In genomic region chr14:105343194-105343593, GRCh38 we compare ENCODE assay signal across 27 cellular contexts. TPM values are rescaled to one million over a fixed set of nuclear protein-coding genes. Genes with fewer than 3 reads are reported as not detected.
A peak's percentile ranks its signal among the peaks of the same experiment; 100 is the strongest.
DNase-seq lines count a peak whose midpoint lies in the region; ATAC-seq, FAIRE-seq and TF ChIP-seq lines count a peak whose summit lies in the region.
"Had no signal": no experiment of that assay in that cellular context is flagged by ENCODE, and none has a peak within 500 bp of the region (broad histone marks: within the 10 kb centered on the region; RNA-seq: fewer than 3 reads in every experiment).

No MANE protein-coding gene starts in this region.

- POLR2A ChIA-PET in IMR-90 (lab: Charles Lee; ENCODE audit: unreplicated experiment): no interaction called here
- POLR2A ChIA-PET in H1 (lab: Charles Lee; ENCODE audit: partially characterized antibody): interaction anchor here (1.8 kb wide), 1 partner anchor 12 kb away, joined by 4 read pairs; no protein-coding TSS in a partner anchor

- no peaks in the 10 kb centered on the region for H3K27me3 ChIP-seq in IMR-90 (ENCODE audit: control insufficient read depth, insufficient read depth, low read length)
- no peaks in the 10 kb centered on the region for H3K27me3 ChIP-seq in H1 (replicated peaks in 1 of 4; ENCODE audit: control insufficient read depth in 3 of 4, extremely low read depth in 1 of 4, insufficient read depth in 3 of 4, low read length in 3 of 4)
- H3K27me3 ChIP-seq: gastroesophageal sphincter, right lobe of liver, uterus had no signal

- H4K5ac ChIP-seq in IMR-90 (ENCODE audit: low read depth, low read length) (no peak overlapping the region), H1 (ENCODE audit: insufficient read length, low read depth, low read length) (no peak overlapping the region)

- no peaks in the 10 kb centered on the region; the same call in 1 of the 2 replicates for H3K9me1 ChIP-seq in IMR-90 (ENCODE audit: insufficient read depth, low read length)

- H2AK9ac ChIP-seq in IMR-90 (replicated peaks; ENCODE audit: low read depth, low read length, poor library complexity): peak overlapping the region; percentile 63

- in situ Hi-C loops in IMR-90 (cut with MboI; ENCODE audit: low sequenced_read_pairs): no loop called here

- H2BK15ac ChIP-seq in IMR-90 (ENCODE audit: low read depth, low read length) (no peak overlapping the region), H1 (ENCODE audit: low read length) (no peak overlapping the region)

- H3K14ac ChIP-seq in IMR-90 (replicated peaks; ENCODE audit: low read depth, low read length) (peak overlapping the region; percentile 59; the same call in 1 of the 2 replicates), H1 (ENCODE audit: insufficient read length) (no peak overlapping the region)

- TF ChIP-seq POLR2A in IMR-90 (IDR thresholded peaks at IDR 0.05; ENCODE audit: low read depth, low read length) (no peak), H1 (IDR thresholded peaks at IDR 0.05; ENCODE audit: control extremely low read depth in 1 of 2, low read depth in 2 of 2, low read length in 2 of 2) (no peak)

- H4K8ac ChIP-seq in IMR-90 (ENCODE audit: low read depth in 2 of 2, low read length in 2 of 2) (no peak overlapping the region), H1 (ENCODE audit: extremely low read depth, insufficient read depth, low read length) (no peak overlapping the region)

- H2AFZ ChIP-seq in IMR-90 (replicated peaks; ENCODE audit: low read length, poor library complexity): peak overlapping the region; percentile 29
- no peak overlapping the region for H2AFZ ChIP-seq in H1 (ENCODE audit: low read length)

- peaks cover 50% of the 10 kb centered on the region for H4K20me1 ChIP-seq in IMR-90 (ENCODE audit: insufficient read depth, low read length)
- peaks cover 6 to 30% of the 10 kb centered on the region in 2 experiments for H4K20me1 ChIP-seq in H1 (replicated peaks in 1 of 2; ENCODE audit: control insufficient read depth in 1 of 2, insufficient read depth in 2 of 2, low read length in 2 of 2)

- H3K4ac ChIP-seq in IMR-90 (ENCODE audit: low read depth, low read length) (no peak overlapping the region), H1 (replicated peaks; ENCODE audit: insufficient read length, low read depth, low read length) (no peak overlapping the region)

- dilution Hi-C loops in IMR-90 (cut with HindIII; ENCODE audit: low sequenced_read_pairs, unreplicated experiment): no loop called here

- TF ChIP-seq RAD21 in IMR-90 (IDR thresholded peaks at IDR 0.05; ENCODE audit: low read length): no peak
- no peak for TF ChIP-seq RAD21 in H1 (IDR thresholded peaks at IDR 0.05 in 1 of 2, conservative IDR thresholded peaks at IDR 0.05 in 1 of 2; ENCODE audit: low read depth in 2 of 2, low read length in 2 of 2)

- peak overlapping the region; percentile 26; the same call in 1 of the 2 replicates for H2AK5ac ChIP-seq in IMR-90 (ENCODE audit: low read depth, low read length)
- H2AK5ac ChIP-seq in H1 (ENCODE audit: low read depth, low read length): no peak overlapping the region

- 17% methylated on average over 1 of the region's 7 CpGs; no CpG with 5 or more reads in 1 of the 2 experiments for WGBS in IMR-90 (ENCODE audit: extremely low coverage in 2 of 2, insufficient read length in 1 of 2), 2 experiments
- 92% methylated on average over 7 of the region's 7 CpGs; no CpG with 5 or more reads in 1 of the 2 experiments for WGBS in H1 (ENCODE audit: extremely low coverage in 1 of 2, insufficient coverage in 1 of 2, insufficient read length in 1 of 2, insufficient replicate concordance in 2 of 2, low coverage in 1 of 2, low lambda C conversion rate in 2 of 2, missing lambda C conversion rate in 1 of 2), 2 experiments

- no peak overlapping the region for H3K27ac ChIP-seq in IMR-90 (ENCODE audit: insufficient read depth, low read length)
- no peak overlapping the region for H3K27ac ChIP-seq in H1 (ENCODE audit: low read depth, low read length)
- H3K27ac ChIP-seq: 22Rv1, right lobe of liver, uterus had no signal

- peaks cover 7% of the 10 kb centered on the region for H3K4me1 ChIP-seq in IMR-90 (ENCODE audit: control insufficient read depth, insufficient read depth, low read length)
- peaks cover 0 to 3% (median 0%) of the 10 kb centered on the region in 4 experiments; a peak in 2 of 7 replicates for H3K4me1 ChIP-seq in H1 (replicated peaks in 1 of 4; ENCODE audit: control insufficient read depth in 3 of 4, insufficient read depth in 4 of 4, low read length in 3 of 4)

- intact Hi-C loops in IMR-90 (cut with micrococcal nuclease): no loop called here

- H3K9me3 ChIP-seq in IMR-90 (ENCODE audit: control insufficient read depth, insufficient read depth, low read length) (no peaks in the 10 kb centered on the region), H1 (ENCODE audit: insufficient read depth in 2 of 2, low read depth in 1 of 2, low read length in 1 of 2) (peaks cover 0 to 3% of the 10 kb centered on the region in 2 experiments; a peak in 1 of 4 replicates)
- H3K9me3 ChIP-seq: gastroesophageal sphincter, right lobe of liver, uterus had no signal

- 0 out of 2 replicates have a peak overlapping the region, but pooled peaks have one; percentile 76 for H3K23ac ChIP-seq in IMR-90 (ENCODE audit: low read depth, low read length)
- H3K23ac ChIP-seq in H1 (ENCODE audit: insufficient read length): no peak overlapping the region

- H2BK20ac ChIP-seq in IMR-90 (ENCODE audit: low read depth, low read length): no peak overlapping the region
- H2BK20ac ChIP-seq in H1 (ENCODE audit: low read length): no peak overlapping the region

- H3K36me3 ChIP-seq in IMR-90 (ENCODE audit: control insufficient read depth, insufficient read depth, low read length) (no peaks in the 10 kb centered on the region), H1 (ENCODE audit: control insufficient read depth in 2 of 4, insufficient read depth in 4 of 4, low read length in 3 of 4) (no peaks in the 10 kb centered on the region)
- H3K36me3 ChIP-seq: right lobe of liver, uterus had no signal

- DNase-seq in DMS79 (lab: John Stamatoyannopoulos, UW) (peak; percentile 6), DMS79 treated with DMSO at 0.1 percent for 48 hours (lab: John Stamatoyannopoulos, UW) (no peak), IMR-90 (peak; percentile 56), NCI-H524 treated with DMSO at 0.1 percent for 48 hours (lab: John Stamatoyannopoulos, UW) (peak; percentile 83), H1 (ENCODE audit: low read depth in 1 of 2, low spot score in 2 of 2) (no peak), activated gamma-delta T cell treated with Interleukin-2 at 50 U/mL for 16 hours (no peak), urothelium cell line (ENCODE audit: low spot score) (no peak)
- DNase-seq: activated CD4-positive, alpha-beta T cell treated with anti-CD3 and anti-CD28 coated beads for 1 hour; activated CD8-positive, alpha-beta memory T cell treated with anti-CD3 and anti-CD28 coated beads for 24 hours; activated naive CD4-positive, alpha-beta T cell treated with anti-CD3 and anti-CD28 coated beads, Interleukin-2, amount 50 U/mL, for 16 hours; activated T-cell treated with anti-CD3 and anti-CD28 coated beads, Interleukin-2, amount 50 U/mL, for 72 hours; AML-193; aorta; cerebellar nuclear complex; effector CD8-positive, alpha-beta T cell; naive B cell; NCI-H187 treated with DMSO at 0.1 percent for 48 hours; NK-92 treated with Interleukin-12 subunit alpha and Interleukin-12 subunit beta, amount 100 ng/mL, for 24 hours; right lobe of liver; uterus had no signal

- H4K91ac ChIP-seq in IMR-90 (ENCODE audit: insufficient read depth, low read depth, low read length) (no peak overlapping the region), H1 (replicated peaks; ENCODE audit: insufficient read length, low read length) (no peak overlapping the region)

- H3K79me1 ChIP-seq in IMR-90 (ENCODE audit: low read depth in 1 of 2, low read length in 2 of 2) (peaks cover 15 to 48% of the 10 kb centered on the region in 2 experiments), H1 (ENCODE audit: low read depth, low read length) (peaks cover 13% of the 10 kb centered on the region)

- ATAC-seq in IMR-90 (ENCODE audit: low read depth): peak; percentile 44
- ATAC-seq in GM21367 (IDR thresholded peaks at IDR 0.05; ENCODE audit: unreplicated experiment): no peak
- ATAC-seq: activated T-cell treated with anti-CD3 and anti-CD28 coated beads, Interleukin-2, amount 50 U/mL, for 72 hours; esophagus mucosa; gastroesophageal sphincter; HCT116 had no signal

- no TSS peak for BruUV-seq in IMR-90 (replicated peaks; lab: Mats Ljungman, UMichigan)

- H2BK5ac ChIP-seq in IMR-90 (ENCODE audit: low read depth, low read length, poor library complexity, severe bottlenecking): no peak overlapping the region
- H2BK5ac ChIP-seq in H1 (ENCODE audit: low read depth, low read length): no peak overlapping the region

- FAIRE-seq in H1 (lab: Jason Lieb, UNC) (no peak), urothelium cell line (lab: Jason Lieb, UNC) (no peak)

- H2BK120ac ChIP-seq in IMR-90 (ENCODE audit: low read depth, low read length): no peak overlapping the region
- H2BK120ac ChIP-seq in H1 (replicated peaks; ENCODE audit: low read depth, low read length): no peak overlapping the region

- H3K4me2 ChIP-seq in IMR-90 (ENCODE audit: low read depth, low read length) (peak overlapping the region; percentile 54; the same call in 1 of the 2 replicates), H1 (ENCODE audit: insufficient read depth in 1 of 2, low read depth in 2 of 2, low read length in 2 of 2) (no peak overlapping the region)

- 0 out of 2 replicates have a peak overlapping the region, but pooled peaks have one; percentile 2 for H2BK12ac ChIP-seq in H1 (ENCODE audit: low read depth, low read length)

- no peak overlapping the region for H3K18ac ChIP-seq in IMR-90 (ENCODE audit: low read depth, low read length)
- no peak overlapping the region for H3K18ac ChIP-seq in H1 (ENCODE audit: extremely low read depth, low read length)

- no peaks in the 10 kb centered on the region for H3K23me2 ChIP-seq in H1 (ENCODE audit: low read depth, low read length)

- TF ChIP-seq EP300 in H1 (IDR thresholded peaks at IDR 0.05; ENCODE audit: borderline replicate concordance in 1 of 2, low read depth in 2 of 2, low read length in 2 of 2): no peak

- H3K4me3 ChIP-seq in IMR-90 (ENCODE audit: insufficient read depth, low read depth, low read length) (no peak overlapping the region), H1 (ENCODE audit: extremely low read depth in 1 of 4, insufficient read depth in 2 of 4, low read depth in 3 of 4, low read length in 4 of 4) (no peak overlapping the region)
- H3K4me3 ChIP-seq: gastroesophageal sphincter, right lobe of liver, uterus had no signal

- TF ChIP-seq CTCF in IMR-90 (conservative IDR thresholded peaks at IDR 0.05; ENCODE audit: low read depth, low read length) (no peak), H1 (IDR thresholded peaks at IDR 0.05; ENCODE audit: control extremely low read depth in 1 of 3, insufficient read depth in 1 of 3, low read depth in 1 of 3, low read length in 3 of 3) (no peak)

- H3K56ac ChIP-seq in IMR-90 (ENCODE audit: extremely low read depth, insufficient read depth, low read length) (no peak overlapping the region), H1 (replicated peaks; ENCODE audit: insufficient read length, low read depth, low read length) (no peak overlapping the region)

- H3K9ac ChIP-seq in IMR-90 (ENCODE audit: low read depth, low read length): 0 out of 2 replicates have a peak overlapping the region, but pooled peaks have one; percentile 29
- no peak overlapping the region for H3K9ac ChIP-seq in H1 (replicated peaks in 1 of 4; ENCODE audit: extremely low read depth in 1 of 4, low read depth in 3 of 4, low read length in 3 of 4)

- CTCF ChIA-PET in IMR-90 (lab: Yijun Ruan, JAX): no interaction called here
- CTCF ChIA-PET in H1 (lab: Charles Lee; ENCODE audit: partially characterized antibody): interaction anchor here (1.1 to 3.9 kb wide), 11 partner anchors 8 to 447 kb away, joined by 3 to 21 read pairs (median 6); no protein-coding TSS in a partner anchor

- H3K79me2 ChIP-seq in H1 (ENCODE audit: control insufficient read depth in 1 of 2, insufficient read depth in 2 of 2, low read length in 2 of 2): peaks cover 0 to 43% of the 10 kb centered on the region in 2 experiments; a peak in 2 of 4 replicates

RNA-seq across cellular contexts. Expression of gene PACS2, which starts 28.6 kb away (rescaled TPM):
- 15.3 and 15.6 TPM in 2 replicates for total RNA-seq in IMR-90 (2012; rRNA removed)
- 32.2 and 35.1 TPM in 2 replicates for polyA plus RNA-seq in IMR-90 (2012; rRNA removed)
- 21.8 and 38.1 TPM in 2 replicates for polyA plus RNA-seq in IMR-90 (2012; cell fraction: cytosol; rRNA removed)
- 145 and 229 TPM in 2 replicates for polyA plus RNA-seq in IMR-90 (2012; cell fraction: nucleus; rRNA removed; ENCODE audit: low replicate concordance)
- 62.3 and 62.8 TPM in 2 replicates for total RNA-seq in H1 (2021; fragmentation: NEBNext Ultra II Directional; extraction: Animal tissue kit (Norgen Biotek cat#: 25700))
- 38.0 and 65.4 TPM in 2 replicates for polyA plus RNA-seq in H1 (2011; rRNA removed)
- 57.3 TPM for polyA plus RNA-seq in H1 (2011; cell fraction: cytosol; rRNA removed)
- polyA plus RNA-seq in H1 (2011; cell fraction: nucleus; rRNA removed): 306 TPM
- 54.5 to 72.8 TPM (median 68.7 TPM) in 4 replicates for polyA plus RNA-seq in H1 (2012, experiment 1 of 2)
- polyA plus RNA-seq in H1 (2012, experiment 2 of 2): 42.3 TPM
- polyA plus RNA-seq in H1 (2013, experiment 1 of 2): 35.8 TPM
- polyA plus RNA-seq in H1 (2013, experiment 2 of 2): 33.2 TPM
- polyA minus RNA-seq in H1 (2011; rRNA and poly(A)+ RNA removed): 28.2 and 33.0 TPM in 2 replicates
- polyA minus RNA-seq in H1 (2011; cell fraction: cytosol; rRNA and poly(A)+ RNA removed): 49.0 TPM
- 88.7 TPM for polyA minus RNA-seq in H1 (2011; cell fraction: nucleus; rRNA and poly(A)+ RNA removed)

RNA-seq across cellular contexts. Expression of gene BRF1, which starts 42.4 kb away (rescaled TPM):
- 12.4 and 13.3 TPM in 2 replicates for total RNA-seq in IMR-90 (2012; rRNA removed)
- polyA plus RNA-seq in IMR-90 (2012; rRNA removed): 16.4 and 16.7 TPM in 2 replicates
- polyA plus RNA-seq in IMR-90 (2012; cell fraction: cytosol; rRNA removed): 13.5 and 19.0 TPM in 2 replicates
- polyA plus RNA-seq in IMR-90 (2012; cell fraction: nucleus; rRNA removed; ENCODE audit: low replicate concordance): 44.2 and 86.6 TPM in 2 replicates
- 18.3 and 18.5 TPM in 2 replicates for total RNA-seq in H1 (2021; fragmentation: NEBNext Ultra II Directional; extraction: Animal tissue kit (Norgen Biotek cat#: 25700))
- 7.7 and 12.5 TPM in 2 replicates for polyA plus RNA-seq in H1 (2011; rRNA removed)
- 11.1 TPM for polyA plus RNA-seq in H1 (2011; cell fraction: cytosol; rRNA removed)
- 32.8 TPM for polyA plus RNA-seq in H1 (2011; cell fraction: nucleus; rRNA removed)
- 11.4 to 15.6 TPM (median 13.1 TPM) in 4 replicates for polyA plus RNA-seq in H1 (2012, experiment 1 of 2)
- 7.8 TPM for polyA plus RNA-seq in H1 (2012, experiment 2 of 2)
- polyA plus RNA-seq in H1 (2013, experiment 1 of 2): 9.6 TPM
- 8.4 TPM for polyA plus RNA-seq in H1 (2013, experiment 2 of 2)
- polyA minus RNA-seq in H1 (2011; rRNA and poly(A)+ RNA removed): 10.3 and 11.4 TPM in 2 replicates
- 15.4 TPM for polyA minus RNA-seq in H1 (2011; cell fraction: cytosol; rRNA and poly(A)+ RNA removed)
- polyA minus RNA-seq in H1 (2011; cell fraction: nucleus; rRNA and poly(A)+ RNA removed): 35.1 TPM

RNA-seq across cellular contexts. Expression of gene TEX22, which starts 55.1 kb away (rescaled TPM):
- total RNA-seq in IMR-90 (2012; rRNA removed): under 0.01 and 0.18 TPM in 2 replicates
- polyA plus RNA-seq in IMR-90 (2012; rRNA removed) (0.10 and 0.11 TPM in 2 replicates), H1 (2011; rRNA removed) (0.24 and 0.67 TPM in 2 replicates)
- polyA plus RNA-seq in IMR-90 (2012; cell fraction: cytosol; rRNA removed): 0.03 and 0.12 TPM in 2 replicates
- polyA plus RNA-seq in IMR-90 (2012; cell fraction: nucleus; rRNA removed; ENCODE audit: low replicate concordance): 1.5 and 1.6 TPM in 2 replicates
- total RNA-seq in H1 (2021; fragmentation: NEBNext Ultra II Directional; extraction: Animal tissue kit (Norgen Biotek cat#: 25700)): 0.39 and 0.82 TPM in 2 replicates
- polyA plus RNA-seq in H1 (2011; cell fraction: cytosol; rRNA removed): 0.70 TPM
- polyA plus RNA-seq in H1 (2011; cell fraction: nucleus; rRNA removed): 5.9 TPM
- polyA plus RNA-seq in H1 (2012, experiment 1 of 2): 0.28 to 0.54 TPM (median 0.42 TPM) in 4 replicates
- polyA plus RNA-seq in H1 (2012, experiment 2 of 2): 0.05 TPM
- polyA plus RNA-seq in H1 (2013, experiment 1 of 2): 0.14 TPM
- 0.07 TPM for polyA plus RNA-seq in H1 (2013, experiment 2 of 2)
- 0.10 and 0.16 TPM in 2 replicates for polyA minus RNA-seq in H1 (2011; rRNA and poly(A)+ RNA removed)
- polyA minus RNA-seq in H1 (2011; cell fraction: cytosol; rRNA and poly(A)+ RNA removed): not detected
- polyA minus RNA-seq in H1 (2011; cell fraction: nucleus; rRNA and poly(A)+ RNA removed): 1.5 TPM
- total RNA-seq: M059J, RPMI7951 had no signal

Comparison
In these comparisons a context has a peak if more than half of its experiments do, and no peak if none do; other contexts are left out.
1. DNase-seq: peak in DMS79 (single experiment), IMR-90 (single experiment) and NCI-H524 treated with DMSO at 0.1 percent for 48 hours (single experiment); none in DMS79 treated with DMSO at 0.1 percent for 48 hours (single experiment), H1 (0 of 2), activated gamma-delta T cell treated with Interleukin-2 at 50 U/mL for 16 hours (single experiment) and urothelium cell line (single experiment).